Comparison of ENCODE assay signal across 1 cellular context in the genomic region with DNA sequence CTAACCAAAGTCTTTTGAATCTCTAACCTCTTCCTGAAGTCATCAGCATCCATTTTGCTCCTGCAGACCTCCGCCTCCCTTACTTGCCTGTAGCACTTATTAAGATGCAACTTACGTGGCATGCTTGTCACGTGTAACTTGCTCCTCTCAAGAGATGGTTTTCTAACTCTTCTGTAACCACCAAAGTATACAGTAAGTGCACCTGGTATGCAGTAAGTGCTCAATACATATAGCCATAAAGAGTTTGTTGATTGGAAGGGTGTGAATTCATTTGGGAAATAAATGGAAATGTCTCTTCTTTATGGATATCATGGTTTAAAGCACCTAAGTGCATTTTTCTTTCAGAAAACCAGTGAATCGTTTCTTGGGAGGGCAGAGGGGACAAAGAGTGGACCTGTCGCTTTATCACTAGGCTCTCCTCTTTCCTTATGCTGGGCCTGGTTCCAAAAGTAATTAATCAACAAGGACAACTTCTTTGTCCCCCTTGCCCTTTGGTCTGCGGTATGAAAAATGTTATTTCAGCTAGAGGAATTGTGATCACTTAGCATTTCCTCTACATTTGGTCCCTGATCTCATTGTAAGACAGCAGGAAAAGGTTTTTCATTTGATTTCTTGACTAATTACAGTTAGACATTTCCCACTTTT.
TF ChIP-seq lines count a peak whose summit lies in the region.

No MANE protein-coding gene starts in this region.

TF ChIP-seq in GM23338, 12 proteins besides CTCF, POLR2A, EP300 and RAD21 (continued from another document):
- TF ChIP-seq, protein P1, sequence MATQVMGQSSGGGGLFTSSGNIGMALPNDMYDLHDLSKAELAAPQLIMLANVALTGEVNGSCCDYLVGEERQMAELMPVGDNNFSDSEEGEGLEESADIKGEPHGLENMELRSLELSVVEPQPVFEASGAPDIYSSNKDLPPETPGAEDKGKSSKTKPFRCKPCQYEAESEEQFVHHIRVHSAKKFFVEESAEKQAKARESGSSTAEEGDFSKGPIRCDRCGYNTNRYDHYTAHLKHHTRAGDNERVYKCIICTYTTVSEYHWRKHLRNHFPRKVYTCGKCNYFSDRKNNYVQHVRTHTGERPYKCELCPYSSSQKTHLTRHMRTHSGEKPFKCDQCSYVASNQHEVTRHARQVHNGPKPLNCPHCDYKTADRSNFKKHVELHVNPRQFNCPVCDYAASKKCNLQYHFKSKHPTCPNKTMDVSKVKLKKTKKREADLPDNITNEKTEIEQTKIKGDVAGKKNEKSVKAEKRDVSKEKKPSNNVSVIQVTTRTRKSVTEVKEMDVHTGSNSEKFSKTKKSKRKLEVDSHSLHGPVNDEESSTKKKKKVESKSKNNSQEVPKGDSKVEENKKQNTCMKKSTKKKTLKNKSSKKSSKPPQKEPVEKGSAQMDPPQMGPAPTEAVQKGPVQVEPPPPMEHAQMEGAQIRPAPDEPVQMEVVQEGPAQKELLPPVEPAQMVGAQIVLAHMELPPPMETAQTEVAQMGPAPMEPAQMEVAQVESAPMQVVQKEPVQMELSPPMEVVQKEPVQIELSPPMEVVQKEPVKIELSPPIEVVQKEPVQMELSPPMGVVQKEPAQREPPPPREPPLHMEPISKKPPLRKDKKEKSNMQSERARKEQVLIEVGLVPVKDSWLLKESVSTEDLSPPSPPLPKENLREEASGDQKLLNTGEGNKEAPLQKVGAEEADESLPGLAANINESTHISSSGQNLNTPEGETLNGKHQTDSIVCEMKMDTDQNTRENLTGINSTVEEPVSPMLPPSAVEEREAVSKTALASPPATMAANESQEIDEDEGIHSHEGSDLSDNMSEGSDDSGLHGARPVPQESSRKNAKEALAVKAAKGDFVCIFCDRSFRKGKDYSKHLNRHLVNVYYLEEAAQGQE (IDR thresholded peaks at IDR 0.05; ENCODE audit: unreplicated experiment) = no peak
- TF ChIP-seq ZNF331 (CRISPR knock-in tag; IDR thresholded peaks at IDR 0.05; ENCODE audit: low read depth) = no peak
TF ChIP-seq in GM23338: peak in this region for 0.
